ENCODE assay signal across 8 cellular contexts in the genomic region with DNA sequence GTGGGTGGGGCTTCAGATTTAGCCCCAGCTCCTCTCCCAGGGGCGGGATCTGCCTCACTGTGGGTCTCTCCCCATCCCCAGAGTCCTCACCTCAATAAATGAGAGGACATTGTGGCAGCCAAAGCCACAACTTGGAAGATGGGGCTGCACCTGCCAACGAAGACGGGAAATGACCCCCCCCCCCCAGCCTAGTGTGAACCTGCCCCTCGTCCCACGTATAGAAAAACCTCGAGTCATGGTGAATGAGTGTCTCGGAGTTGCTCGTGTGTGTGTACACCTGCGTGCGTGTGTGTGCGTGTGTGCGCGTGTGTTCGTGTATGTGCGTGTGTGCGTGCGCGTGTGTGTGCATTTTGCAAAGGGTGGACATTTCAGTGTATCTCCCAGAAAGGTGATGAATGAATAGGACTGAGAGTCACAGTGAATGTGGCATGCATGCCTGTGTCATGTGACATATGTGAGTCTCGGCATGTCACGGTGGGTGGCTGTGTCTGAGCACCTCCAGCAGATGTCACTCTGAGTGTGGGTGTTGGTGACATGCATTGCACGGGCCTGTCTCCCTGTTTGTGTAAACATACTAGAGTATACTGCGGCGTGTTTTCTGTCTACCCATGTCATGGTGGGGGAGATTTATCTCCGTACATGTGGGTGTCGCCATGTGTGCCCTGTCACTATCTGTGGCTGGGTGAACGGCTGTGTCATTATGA. TPM values are rescaled to one million over a fixed set of nuclear protein-coding genes. Genes with fewer than 3 reads are reported as not detected.
A peak's percentile ranks its signal among the peaks of the same experiment; 100 is the strongest.
DNase-seq lines count a peak whose midpoint lies in the region; ATAC-seq and TF ChIP-seq lines count a peak whose summit lies in the region.

No MANE protein-coding gene starts in this region.

- H4K20me1 ChIP-seq in BLaER1 treated with 17β-estradiol and CSF1 and Interleukin-3, amounts not matched to agents 10 nM and 100 nM: peaks cover 0 to 22% (median 10%) of the 10 kb centered on the region in 11 experiments; a peak in 10 of 22 replicates
- no peaks in the 10 kb centered on the region for H4K20me1 ChIP-seq in mammary epithelial cell (ENCODE audit: insufficient read depth, low read length)

- peaks cover 24% of the 10 kb centered on the region for H3K79me2 ChIP-seq in mammary epithelial cell (ENCODE audit: insufficient read depth, low read length)

- WGBS in mammary epithelial cell (ENCODE audit: low coverage, missing lambda C conversion rate): 38% methylated on average over 22 of the region's 26 CpGs

- peaks cover 20 to 30% (median 22%) of the 10 kb centered on the region in 11 experiments for H3K36me3 ChIP-seq in BLaER1 treated with 17β-estradiol and CSF1 and Interleukin-3, amounts not matched to agents 10 nM and 100 nM
- H3K36me3 ChIP-seq in HEK293 (ENCODE audit: control insufficient read depth in 2 of 2, insufficient read depth in 1 of 2, low read length in 2 of 2) (peaks cover 3 to 18% of the 10 kb centered on the region in 2 experiments; a peak in 2 of 3 replicates), mammary epithelial cell (ENCODE audit: insufficient read depth, low read length) (no peaks in the 10 kb centered on the region)

- H3K9ac ChIP-seq in BLaER1 treated with 17β-estradiol and CSF1 and Interleukin-3, amounts not matched to agents 10 nM and 100 nM: peak overlapping the region in 9 of 11 experiments; percentile 13 to 100 (median 94); a peak in 14 of 22 replicates
- H3K9ac ChIP-seq in mammary epithelial cell (ENCODE audit: insufficient read depth, low read length): no peak overlapping the region

- H3K4me3 Mint-ChIP-seq in T-cell: peak overlapping the region; percentile 69 to 92 (median 75)

- peak overlapping the region in 4 of 10 experiments; percentile 1 to 100 (median 63); a peak in 6 of 20 replicates for H3K4me3 ChIP-seq in BLaER1 treated with 17β-estradiol and CSF1 and Interleukin-3, amounts not matched to agents 10 nM and 100 nM
- H3K4me3 ChIP-seq in HEK293 (ENCODE audit: low read depth, low read length) (no peak overlapping the region), mammary epithelial cell (replicated peaks in 1 of 3; ENCODE audit: insufficient read depth in 1 of 3, low read depth in 2 of 3, low read length in 3 of 3) (no peak overlapping the region)

- in situ Hi-C loops in mammary epithelial cell (cut with MboI; ENCODE audit: low sequenced_read_pairs in 2 of 2): loop anchor here in 1 of 2 donors (25.0 kb wide), 1 partner anchor 317 kb away; no protein-coding TSS in a partner anchor

- dilution Hi-C loops in mammary epithelial cell (cut with HindIII; ENCODE audit: low sequenced_read_pairs): no loop called here

- H3K27me3 Mint-ChIP-seq in T-cell: peaks cover 15 to 30% of the 10 kb centered on the region in 2 donors

- TF ChIP-seq CTCF in HEK293 (tag by site-specific recombination; IDR thresholded peaks at IDR 0.05): peak; percentile 73
- no peak for TF ChIP-seq CTCF in mammary epithelial cell (conservative IDR thresholded peaks at IDR 0.05 in 1 of 2, IDR thresholded peaks at IDR 0.05 in 1 of 2; ENCODE audit: extremely low read depth in 1 of 2, insufficient read depth in 1 of 2, low read depth in 1 of 2, low read length in 2 of 2)

- DNase-seq in T-cell: peak; percentile 45 to 80 (median 70)
- DNase-seq in activated naive CD4-positive, alpha-beta T cell treated with anti-CD3 and anti-CD28 coated beads, Interleukin-2, amount 50 U/mL, for 72 hours (ENCODE audit: low spot score in 2 of 2): peak; percentile 53 to 67
- DNase-seq in putamen (ENCODE audit: low spot score): peak; percentile 18
- no peak for DNase-seq in mammary epithelial cell

- peak; percentile 61 to 77 (median 66) for ATAC-seq in T-cell (replicated peaks in 1 of 4)
- peak; percentile 62 to 67 for ATAC-seq in activated naive CD4-positive, alpha-beta T cell treated with anti-CD3 and anti-CD28 coated beads, Interleukin-2, amount 50 U/mL, for 72 hours
- no peak for ATAC-seq in GM19395 (IDR thresholded peaks at IDR 0.05; ENCODE audit: unreplicated experiment)
- no peak for ATAC-seq in GM21576 (IDR thresholded peaks at IDR 0.05; ENCODE audit: unreplicated experiment)

- POLR2A ChIA-PET in HEK293 (lab: Yijun Ruan, JAX): no interaction called here
- POLR2A ChIA-PET in T-cell (lab: Charles Lee): no interaction called here

- H3K4me1 ChIP-seq in BLaER1 treated with 17β-estradiol and CSF1 and Interleukin-3, amounts not matched to agents 10 nM and 100 nM: peaks cover 73 to 89% (median 83%) of the 10 kb centered on the region in 10 experiments
- H3K4me1 ChIP-seq in HEK293 (ENCODE audit: control insufficient read depth, insufficient read depth, low read length) (no peaks in the 10 kb centered on the region), mammary epithelial cell (ENCODE audit: insufficient read depth, low read length) (peaks cover 11% of the 10 kb centered on the region)

- H3K9me3 Mint-ChIP-seq in T-cell: no peaks in the 10 kb centered on the region
- no peaks in the 10 kb centered on the region for H3K9me3 Mint-ChIP-seq in activated naive CD4-positive, alpha-beta T cell treated with anti-CD3 and anti-CD28 coated beads, Interleukin-2, amount 50 U/mL, for 72 hours

- H3K4me2 ChIP-seq in BLaER1 treated with 17β-estradiol and CSF1 and Interleukin-3, amounts not matched to agents 10 nM and 100 nM: peak overlapping the region; percentile 82 to 98 (median 93)
- H3K4me2 ChIP-seq in mammary epithelial cell (ENCODE audit: insufficient read depth, low read depth, low read length): no peak overlapping the region

- peaks cover 0 to 16% (median 2%) of the 10 kb centered on the region in 11 experiments; a peak in 8 of 22 replicates for H3K27me3 ChIP-seq in BLaER1 treated with 17β-estradiol and CSF1 and Interleukin-3, amounts not matched to agents 10 nM and 100 nM
- no peaks in the 10 kb centered on the region for H3K27me3 ChIP-seq in mammary epithelial cell (ENCODE audit: insufficient read depth, low read length)

- intact Hi-C loops in mammary epithelial cell (cut with micrococcal nuclease): no loop called here

- H3K36me3 Mint-ChIP-seq in T-cell: peaks cover 5% of the 10 kb centered on the region
- peaks cover 8 to 12% of the 10 kb centered on the region in 2 donors for H3K36me3 Mint-ChIP-seq in activated naive CD4-positive, alpha-beta T cell treated with anti-CD3 and anti-CD28 coated beads, Interleukin-2, amount 50 U/mL, for 72 hours

- no TSS peak for BruUV-seq in mammary epithelial cell (replicated peaks; lab: Mats Ljungman, UMichigan)

- CTCF ChIA-PET in HEK293 (lab: Yijun Ruan, JAX) (interaction anchor here (0.7 to 1.7 kb wide), 4 partner anchors 28 to 510 kb away, joined by 3 to 6 read pairs (median 5); no protein-coding TSS in a partner anchor), T-cell (lab: Charles Lee) (interaction anchor here in 1 of 2 donors (0.6 to 0.7 kb wide), 3 partner anchors 27 to 265 kb away, joined by 3 to 4 read pairs (median 3); no protein-coding TSS in a partner anchor), mammary epithelial cell (lab: Charles Lee; ENCODE audit: low non-redundant PET) (interaction anchor here (0.7 kb wide), 1 partner anchor 49 kb away, joined by 3 read pairs; no protein-coding TSS in a partner anchor)

- peaks cover 39 to 59% (median 47%) of the 10 kb centered on the region in 3 donors for H3K4me1 Mint-ChIP-seq in T-cell

- peak overlapping the region in 8 of 11 experiments; percentile 94 to 100 (median 99); a peak in 16 of 22 replicates for H3K27ac ChIP-seq in BLaER1 treated with 17β-estradiol and CSF1 and Interleukin-3, amounts not matched to agents 10 nM and 100 nM
- H3K27ac ChIP-seq in HEK293 (ENCODE audit: extremely low read depth, low read depth, low read length) (no peak overlapping the region), mammary epithelial cell (ENCODE audit: insufficient read depth, low read depth, low read length) (no peak overlapping the region)

- H2AFZ ChIP-seq in mammary epithelial cell (ENCODE audit: low read depth, low read length): no peak overlapping the region

- H3K9me3 ChIP-seq in BLaER1 treated with 17β-estradiol and CSF1 and Interleukin-3, amounts not matched to agents 10 nM and 100 nM (replicated peaks in 1 of 11): peaks cover 0 to 20% (median 14%) of the 10 kb centered on the region in 11 experiments; a peak in 18 of 22 replicates
- H3K9me3 ChIP-seq in HEK293 (ENCODE audit: control insufficient read depth, insufficient read depth, low read depth, low read length) (no peaks in the 10 kb centered on the region), mammary epithelial cell (replicated peaks; ENCODE audit: insufficient read depth, low read length) (no peaks in the 10 kb centered on the region)

- H3K27ac Mint-ChIP-seq in T-cell: peak overlapping the region in 1 of 2 donors; percentile 68
- peak overlapping the region; percentile 57 to 91 for H3K27ac Mint-ChIP-seq in activated naive CD4-positive, alpha-beta T cell treated with anti-CD3 and anti-CD28 coated beads, Interleukin-2, amount 50 U/mL, for 72 hours

TF ChIP-seq in HEK293, 187 proteins besides CTCF, POLR2A, EP300 and RAD21 (continues in another document):
- TF ChIP-seq BCL11A (tag by site-specific recombination; IDR thresholded peaks at IDR 0.05; ENCODE audit: low read depth): no peak

RNA-seq across cellular contexts. Expression of a gene that starts 1.5 kb away (rescaled TPM):
- 10 to 100 TPM; 39.2 to 75.3 (median 69.4) TPM for total RNA-seq in T-cell
- total RNA-seq in activated naive CD4-positive, alpha-beta T cell treated with anti-CD3 and anti-CD28 coated beads, Interleukin-2, amount 50 U/mL, for 72 hours: 10 to 100 TPM; 58.9 to 84.4 TPM
- 100 to 1,000 TPM in 1 of 2 donors, 10 to 100 TPM in 1; 41.8 to 129 TPM for total RNA-seq in mammary epithelial cell
- polyA plus RNA-seq in mammary epithelial cell: 50.9 TPM
- 11.0 TPM for polyA minus RNA-seq in mammary epithelial cell

RNA-seq across cellular contexts. Expression of a gene that starts 2.3 kb away (rescaled TPM):
- total RNA-seq in T-cell (under 1 TPM in 1 of 5 donors, not detected in 4; 0.26 TPM), mammary epithelial cell (not detected)
- total RNA-seq in activated naive CD4-positive, alpha-beta T cell treated with anti-CD3 and anti-CD28 coated beads, Interleukin-2, amount 50 U/mL, for 72 hours: not detected
- polyA plus RNA-seq in mammary epithelial cell: 0.11 TPM
- not detected for polyA minus RNA-seq in mammary epithelial cell

RNA-seq across cellular contexts. Expression of a gene that starts 10.3 kb away (rescaled TPM):
- total RNA-seq in T-cell (1 to 10 TPM in 1 of 5 donors, not detected in 4; 1.6 TPM), mammary epithelial cell (not detected)
- not detected for total RNA-seq in activated naive CD4-positive, alpha-beta T cell treated with anti-CD3 and anti-CD28 coated beads, Interleukin-2, amount 50 U/mL, for 72 hours
- not detected for polyA plus RNA-seq in mammary epithelial cell
- polyA minus RNA-seq in mammary epithelial cell: not detected

RNA-seq across cellular contexts. Expression of a gene that starts 22.8 kb away (rescaled TPM):
- total RNA-seq in T-cell (1 to 10 TPM in 3 of 5 donors, under 1 TPM in 2; 0.90 to 2.5 (median 1.2) TPM), mammary epithelial cell (not detected)
- total RNA-seq in activated naive CD4-positive, alpha-beta T cell treated with anti-CD3 and anti-CD28 coated beads, Interleukin-2, amount 50 U/mL, for 72 hours: under 1 TPM; 0.56 to 0.57 TPM
- polyA plus RNA-seq in mammary epithelial cell: not detected
- polyA minus RNA-seq in mammary epithelial cell: not detected

RNA-seq across cellular contexts. Expression of a gene that starts 42.3 kb away (rescaled TPM):
- total RNA-seq in T-cell (100 to 1,000 TPM; 185 to 229 (median 228) TPM), mammary epithelial cell (10 to 100 TPM; 34.3 to 82.0 TPM)
- 100 to 1,000 TPM; 103 to 111 TPM for total RNA-seq in activated naive CD4-positive, alpha-beta T cell treated with anti-CD3 and anti-CD28 coated beads, Interleukin-2, amount 50 U/mL, for 72 hours
- polyA plus RNA-seq in mammary epithelial cell: 78.1 TPM
- polyA minus RNA-seq in mammary epithelial cell: 108 TPM

Comparison
In these comparisons a context has a peak if more than half of its experiments do, and no peak if none do; other contexts are left out.
1. H3K27ac ChIP-seq: peak in BLaER1 treated with 17β-estradiol and CSF1 and Interleukin-3, amounts not matched to agents 10 nM and 100 nM (8 of 11); none in HEK293 (single experiment) and mammary epithelial cell (single experiment).
2. ATAC-seq: peak in T-cell (4 of 4) and activated naive CD4-positive, alpha-beta T cell treated with anti-CD3 and anti-CD28 coated beads, Interleukin-2, amount 50 U/mL, for 72 hours (2 of 2); none in GM19395 (single experiment) and GM21576 (single experiment).